Comparison of ENCODE assay signal across 1 cellular context in the genomic region with DNA sequence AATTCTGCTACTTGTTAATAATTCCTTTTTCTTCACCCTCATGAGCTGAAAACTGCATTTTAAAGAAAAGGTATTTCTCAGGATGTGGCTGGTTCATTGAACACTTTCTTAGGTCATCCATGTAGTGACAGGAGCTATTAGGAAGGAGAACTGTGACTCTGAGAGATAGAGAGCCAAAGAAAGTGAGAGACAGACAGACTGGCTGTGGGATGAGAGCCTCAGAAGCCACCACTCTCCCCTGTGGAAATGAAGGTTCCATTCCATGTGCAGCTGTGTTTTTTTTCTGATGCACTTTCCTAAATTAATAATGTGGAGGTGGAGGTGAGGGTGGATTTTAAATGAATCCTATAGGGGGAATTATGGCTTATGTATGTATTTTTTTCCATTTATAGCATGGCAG.
TF ChIP-seq lines count a peak whose summit lies in the region.

No MANE protein-coding gene starts in this region.

TF ChIP-seq in GM12878, 131 proteins besides CTCF, POLR2A, EP300 and RAD21 (continued from another document):
- no peak for TF ChIP-seq RAD51 (IDR thresholded peaks at IDR 0.05)
- TF ChIP-seq CBFB (IDR thresholded peaks at IDR 0.05; ENCODE audit: low read depth) = no peak
- no peak for TF ChIP-seq NR2C1 (IDR thresholded peaks at IDR 0.05)
